In the genomic region with DNA sequence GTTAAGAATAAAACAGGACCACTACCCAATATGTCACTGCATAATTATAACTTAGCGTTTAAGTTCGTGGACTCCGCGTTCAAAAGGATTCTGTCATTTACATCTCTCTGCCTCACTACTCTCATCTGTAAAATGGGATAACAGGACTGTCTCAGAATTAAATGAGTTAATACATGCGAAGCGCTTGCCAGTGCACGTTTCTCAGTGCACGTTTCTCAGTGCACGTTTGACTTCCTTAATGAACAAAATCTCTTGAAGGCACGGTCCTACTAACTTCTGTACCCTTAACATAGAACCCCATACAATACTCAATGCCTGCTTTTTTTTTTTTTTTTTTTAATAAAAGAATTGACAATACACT, we compare ENCODE assay signal across 9 cellular contexts. TPM values are rescaled to one million over a fixed set of nuclear protein-coding genes. Genes with fewer than 3 reads are reported as not detected.
DNase-seq lines count a peak whose midpoint lies in the region; TF ChIP-seq lines count a peak whose summit lies in the region.
"Had no signal": no experiment of that assay in that cellular context is flagged by ENCODE, and none has a peak within 500 bp of the region (broad histone marks: within the 10 kb centered on the region; RNA-seq: fewer than 3 reads in every experiment).

No MANE protein-coding gene starts in this region.

- H3K9me3 ChIP-seq in OCI-LY7 (ENCODE audit: low read length) (no peaks in the 10 kb centered on the region), neutrophil (no peaks in the 10 kb centered on the region)

- H3K27me3 ChIP-seq in neutrophil: no peaks in the 10 kb centered on the region

- H3K36me3 Mint-ChIP-seq in HFFc6 (ENCODE audit: low read depth): peaks cover 53% of the 10 kb centered on the region

- no peaks in the 10 kb centered on the region for H4K20me1 ChIP-seq in OCI-LY7 (ENCODE audit: insufficient read depth, low read length)

- H2AFZ ChIP-seq in OCI-LY7 (ENCODE audit: low read length): peak overlapping the region; percentile 67

- TF ChIP-seq CTCF in HFFc6 (IDR thresholded peaks at IDR 0.05) (no peak), OCI-LY7 (conservative IDR thresholded peaks at IDR 0.05; ENCODE audit: low read length) (no peak), epithelial cell of proximal tubule (conservative IDR thresholded peaks at IDR 0.05; ENCODE audit: low read depth, low read length) (no peak), neutrophil (IDR thresholded peaks at IDR 0.05) (no peak)

- DNase-seq in NCI-H2107 treated with DMSO at 0.1 percent for 48 hours (lab: John Stamatoyannopoulos, UW; ENCODE audit: unreplicated experiment) (peak; percentile 45), NCI-H2107 (lab: John Stamatoyannopoulos, UW) (no peak), HFFc6 (no peak), OCI-LY7 (ENCODE audit: low spot score) (no peak), epithelial cell of proximal tubule (ENCODE audit: low read depth) (no peak), cerebellar cortex (ENCODE audit: low spot score) (no peak)
- DNase-seq in stimulated activated naive CD4-positive, alpha-beta T cell (lab: John Stamatoyannopoulos, UW): no peak

- CTCF ChIA-PET in OCI-LY7 (lab: Charles Lee; ENCODE audit: unreplicated experiment): interaction anchor here (0.5 to 1.6 kb wide), 2 partner anchors 24 to 374 kb away, joined by 3 to 4 read pairs; no protein-coding TSS in a partner anchor

- H3K36me3 ChIP-seq in OCI-LY7 (ENCODE audit: insufficient read depth, low read length): peaks cover 20% of the 10 kb centered on the region; the same call in 1 of the 2 replicates
- H3K36me3 ChIP-seq in neutrophil: no peaks in the 10 kb centered on the region

- H3K9me3 Mint-ChIP-seq in HFFc6: peaks cover 11% of the 10 kb centered on the region

- peak overlapping the region; percentile 91 for H3K4me3 Mint-ChIP-seq in HFFc6

- peak overlapping the region; percentile 82 for H3K4me2 ChIP-seq in OCI-LY7 (ENCODE audit: low read length)

- no peaks in the 10 kb centered on the region for H3K9me2 ChIP-seq in OCI-LY7 (ENCODE audit: insufficient read depth, low read length)

- H3K4me3 ChIP-seq in OCI-LY7 (ENCODE audit: low read depth, low read length, poor library complexity, severe bottlenecking): peak overlapping the region; percentile 99
- peak overlapping the region; percentile 99 for H3K4me3 ChIP-seq in epithelial cell of proximal tubule (ENCODE audit: low read depth, low read length)
- peak overlapping the region; percentile 91 to 94 for H3K4me3 ChIP-seq in neutrophil (ENCODE audit: low read depth in 1 of 2, low read length in 1 of 2)

- H3K4me1 ChIP-seq in OCI-LY7 (ENCODE audit: insufficient read depth, low read length, poor library complexity, severe bottlenecking): peaks cover 25% of the 10 kb centered on the region
- H3K4me1 ChIP-seq in neutrophil (ENCODE audit: control insufficient read depth in 1 of 2, insufficient read depth in 1 of 2, low read depth in 1 of 2, low read length in 1 of 2): peaks cover 18 to 23% of the 10 kb centered on the region in 2 experiments

- POLR2A ChIA-PET in OCI-LY7 (lab: Charles Lee): interaction anchor here (0.7 to 2.5 kb wide), 18 partner anchors 10 to 649 kb away, joined by 3 to 9 read pairs (median 4); partner anchors contain the start of genes NDUFB4 and STXBP5L

- H3K27ac ChIP-seq in OCI-LY7 (ENCODE audit: low read depth, low read length, poor library complexity, severe bottlenecking) (peak overlapping the region; percentile 86), neutrophil (peak overlapping the region; percentile 93)

- peaks cover 39% of the 10 kb centered on the region for H3K4me1 Mint-ChIP-seq in HFFc6 (ENCODE audit: low read depth)

- H3K27ac Mint-ChIP-seq in HFFc6: peak overlapping the region; percentile 85

- no peaks in the 10 kb centered on the region; the same call in 1 of the 2 replicates for H3K27me3 Mint-ChIP-seq in HFFc6 (ENCODE audit: insufficient read depth)

- H3K79me2 ChIP-seq in OCI-LY7 (ENCODE audit: insufficient read depth, low read depth, low read length): peaks cover 52% of the 10 kb centered on the region

- TSS peak; percentile 80 for BruUV-seq in OCI-LY7 (replicated peaks; lab: Mats Ljungman, UMichigan)

- intact Hi-C loops in OCI-LY7 (cut with micrococcal nuclease; ENCODE audit: unreplicated experiment): loop anchor here (2.0 to 5.0 kb wide), 4 partner anchors 55 to 647 kb away; partner anchors contain the start of genes GSK3B, LRRC58 and STXBP5L

RNA-seq across cellular contexts. Expression of gene RABL3, which starts 0.5 kb away (rescaled TPM):
- total RNA-seq in HFFc6 (2021; fragmentation: NEBNext Ultra II Directional; extraction: Animal tissue kit (Norgen Biotek cat#: 25700)): 10 to 100 TPM; 32.0 to 39.4 (median 36.9) TPM
- 7.7 and 15.7 TPM in 2 replicates for total RNA-seq in OCI-LY7 (2014; rRNA removed; shearing (Covaris generic))
- total RNA-seq in OCI-LY7 (2022) (22.8 and 27.9 TPM in 2 replicates), epithelial cell of proximal tubule (8.8 and 14.5 TPM in 2 replicates)

RNA-seq across cellular contexts. Expression of gene GTF2E1, which starts 0.7 kb away (rescaled TPM):
- total RNA-seq in HFFc6 (2021; fragmentation: NEBNext Ultra II Directional; extraction: Animal tissue kit (Norgen Biotek cat#: 25700)): 10 to 100 TPM; 28.6 to 35.7 (median 29.9) TPM
- 14.8 and 16.3 TPM in 2 replicates for total RNA-seq in OCI-LY7 (2014; rRNA removed; shearing (Covaris generic))
- 37.8 and 40.8 TPM in 2 replicates for total RNA-seq in OCI-LY7 (2022)
- total RNA-seq in epithelial cell of proximal tubule: 17.3 and 17.5 TPM in 2 replicates

RNA-seq across cellular contexts. Expression of gene HGD, which starts 59.8 kb away (rescaled TPM):
- total RNA-seq in HFFc6 (2021; fragmentation: NEBNext Ultra II Directional; extraction: Animal tissue kit (Norgen Biotek cat#: 25700)): under 1 TPM in 5 of 6 experiments, not detected in 1; 0.14 to 0.52 (median 0.30) TPM
- total RNA-seq in OCI-LY7 (2014; rRNA removed; shearing (Covaris generic)): 0.19 TPM in 1 of 2 replicates, not detected in the other
- not detected in 2 replicates for total RNA-seq in OCI-LY7 (2022)
- total RNA-seq in epithelial cell of proximal tubule: 5.9 and 18.1 TPM in 2 replicates
- total RNA-seq: Daoy had no signal
